ENCODE assay signal across 14 cellular contexts in genomic region chr19:3458229-3458555, GRCh38. TPM values are rescaled to one million over a fixed set of nuclear protein-coding genes. Genes with fewer than 3 reads are reported as not detected.
DNase-seq lines count a peak whose midpoint lies in the region; ATAC-seq, FAIRE-seq and TF ChIP-seq lines count a peak whose summit lies in the region.
"Had no signal": no experiment of that assay in that cellular context is flagged by ENCODE, and none has a peak within 500 bp of the region (broad histone marks: within the 10 kb centered on the region; RNA-seq: fewer than 3 reads in every experiment).

No MANE protein-coding gene starts in this region.

- H3K79me2 ChIP-seq in endothelial cell of umbilical vein (ENCODE audit: control insufficient read depth, insufficient read depth, low read length): peaks cover 2% of the 10 kb centered on the region

- no peak for DNase-seq in NT2/D1 (ENCODE audit: low read depth, low spot score)
- no peak for DNase-seq in endothelial cell of umbilical vein (ENCODE audit: low read depth, low spot score)
- peak; percentile 69 for DNase-seq in myocyte (ENCODE audit: low read depth)
- no peak for DNase-seq in tibial nerve (ENCODE audit: low spot score in 2 of 2)
- no peak for DNase-seq in activated naive CD8-positive, alpha-beta T cell treated with anti-CD3 and anti-CD28 coated beads for 36 hours
- DNase-seq in HuH-7.5 (ENCODE audit: low spot score): no peak
- no peak for DNase-seq in activated T-cell treated with anti-CD3 and anti-CD28 coated beads, Interleukin-2, amount 50 U/mL, for 48 hours
- DNase-seq: NCI-H1436; NCI-H774; stimulated activated CD4-positive, alpha-beta T cell treated with anti-CD3 and anti-CD28 coated beads, Interleukin-12 subunit alpha, Interleukin-12 subunit beta, amount 100 ng/mL, for 4 hours; SW 1271 had no signal

- no peaks in the 10 kb centered on the region for H3K9me3 Mint-ChIP-seq in activated naive CD8-positive, alpha-beta T cell treated with anti-CD3 and anti-CD28 coated beads for 36 hours

- 37 to 46% methylated on average over 7 to 9 of the region's 9 CpGs for WGBS in tibial nerve, 2 donors

- peak overlapping the region; percentile 82 for H3K27ac ChIP-seq in endothelial cell of umbilical vein (ENCODE audit: insufficient read depth, low read depth, low read length)
- H3K27ac ChIP-seq in tibial nerve: peak overlapping the region; percentile 66 to 92 (median 79)

- BruUV-seq in endothelial cell of umbilical vein (replicated peaks; lab: Mats Ljungman, UMichigan): no TSS peak

- CTCF ChIA-PET in endothelial cell of umbilical vein (lab: Charles Lee): interaction anchor here (1.0 to 1.8 kb wide), 3 partner anchors 14 to 16 kb away, joined by 3 to 7 read pairs (median 6); no protein-coding TSS in a partner anchor

- no peaks in the 10 kb centered on the region for H3K9me3 ChIP-seq in NT2/D1 (ENCODE audit: insufficient read depth, low read length)
- H3K9me3 ChIP-seq in endothelial cell of umbilical vein (replicated peaks; ENCODE audit: control insufficient read depth, insufficient read depth, low read length): no peaks in the 10 kb centered on the region
- H3K9me3 ChIP-seq in tibial nerve: no peaks in the 10 kb centered on the region

- H3K36me3 ChIP-seq in NT2/D1 (ENCODE audit: insufficient read depth, insufficient read length, low read length): peaks cover 28% of the 10 kb centered on the region
- peaks cover 0 to 24% of the 10 kb centered on the region in 2 experiments for H3K36me3 ChIP-seq in endothelial cell of umbilical vein (ENCODE audit: control insufficient read depth in 2 of 2, extremely low read depth in 1 of 2, insufficient read depth in 2 of 2, low read length in 2 of 2)
- peaks cover 10 to 62% (median 10%) of the 10 kb centered on the region in 3 donors for H3K36me3 ChIP-seq in tibial nerve

- no peak overlapping the region for H2AFZ ChIP-seq in endothelial cell of umbilical vein (ENCODE audit: low read depth, low read length)

- H3K4me3 ChIP-seq in NT2/D1 (ENCODE audit: insufficient read length, low read depth) (peak overlapping the region; percentile 27), endothelial cell of umbilical vein (replicated peaks in 1 of 3; ENCODE audit: insufficient read depth in 1 of 3, low read depth in 1 of 3, low read length in 3 of 3) (no peak overlapping the region), tibial nerve (no peak overlapping the region)

- H3K4me1 Mint-ChIP-seq in activated naive CD8-positive, alpha-beta T cell treated with anti-CD3 and anti-CD28 coated beads for 36 hours: no peaks in the 10 kb centered on the region

- POLR2A ChIA-PET in endothelial cell of umbilical vein (lab: Charles Lee): no interaction called here

- dilution Hi-C loops in endothelial cell of umbilical vein (cut with MboI; ENCODE audit: extremely low pct_ligation_motif_present, low sequenced_read_pairs): no loop called here

- H3K4me3 Mint-ChIP-seq in activated naive CD8-positive, alpha-beta T cell treated with anti-CD3 and anti-CD28 coated beads for 36 hours: no peak overlapping the region

- TF ChIP-seq EP300 in tibial nerve (IDR thresholded peaks at IDR 0.05): no peak

- TF ChIP-seq CTCF in endothelial cell of umbilical vein (IDR thresholded peaks at IDR 0.05; ENCODE audit: extremely low read depth in 1 of 2, insufficient read depth in 1 of 2, low read depth in 1 of 2, low read length in 2 of 2) (no peak), tibial nerve (IDR thresholded peaks at IDR 0.05) (no peak)

- H3K9ac ChIP-seq in NT2/D1 (ENCODE audit: insufficient read length, low read depth): peak overlapping the region; percentile 57
- no peak overlapping the region for H3K9ac ChIP-seq in endothelial cell of umbilical vein (replicated peaks; ENCODE audit: extremely low read depth, insufficient read depth, low read length)

- no peaks in the 10 kb centered on the region for H4K20me1 ChIP-seq in endothelial cell of umbilical vein (replicated peaks; ENCODE audit: control insufficient read depth, extremely low read depth, insufficient read depth, low read length)

- H3K9me1 ChIP-seq in endothelial cell of umbilical vein (replicated peaks; ENCODE audit: control insufficient read depth, extremely low read depth, insufficient read depth, low read length): no peaks in the 10 kb centered on the region

- peaks cover 4% of the 10 kb centered on the region for H3K36me3 Mint-ChIP-seq in activated naive CD8-positive, alpha-beta T cell treated with anti-CD3 and anti-CD28 coated beads for 36 hours

- no peak overlapping the region for H3K4me2 ChIP-seq in endothelial cell of umbilical vein (ENCODE audit: insufficient read depth, low read length)

- H3K27me3 ChIP-seq in NT2/D1 (ENCODE audit: insufficient read depth, insufficient read length) (peaks cover 3% of the 10 kb centered on the region), endothelial cell of umbilical vein (ENCODE audit: control insufficient read depth in 2 of 2, insufficient read depth in 2 of 2, low read length in 2 of 2) (no peaks in the 10 kb centered on the region), tibial nerve (no peaks in the 10 kb centered on the region)

- no peak for FAIRE-seq in endothelial cell of umbilical vein (lab: Jason Lieb, UNC)
- FAIRE-seq: D721Med had no signal

- H3K27ac Mint-ChIP-seq in activated naive CD8-positive, alpha-beta T cell treated with anti-CD3 and anti-CD28 coated beads for 36 hours: no peak overlapping the region

- H3K4me1 ChIP-seq in NT2/D1 (ENCODE audit: insufficient read depth, insufficient read length) (peaks cover 23% of the 10 kb centered on the region), endothelial cell of umbilical vein (ENCODE audit: control insufficient read depth, extremely low read depth, insufficient read depth, low read length) (peaks cover 26% of the 10 kb centered on the region), tibial nerve (peaks cover 5 to 53% (median 29%) of the 10 kb centered on the region in 4 donors)

- no peak for TF ChIP-seq POLR2A in endothelial cell of umbilical vein (IDR thresholded peaks at IDR 0.05; ENCODE audit: low read depth, low read length)
- TF ChIP-seq POLR2A in tibial nerve (IDR thresholded peaks at IDR 0.05): no peak

- no peak for ATAC-seq in HG03025 (IDR thresholded peaks at IDR 0.05; ENCODE audit: low FRiP score, unreplicated experiment)

- intact Hi-C loops in endothelial cell of umbilical vein (cut with micrococcal nuclease): loop anchor here (2.0 kb wide), 1 partner anchor 91 kb away; the partner anchor contains the start of gene NFIC

- no peaks in the 10 kb centered on the region for H3K27me3 Mint-ChIP-seq in activated naive CD8-positive, alpha-beta T cell treated with anti-CD3 and anti-CD28 coated beads for 36 hours

RNA-seq across cellular contexts. Expression of gene SMIM24, which starts 22.1 kb away (rescaled TPM):
- total RNA-seq in endothelial cell of umbilical vein (not detected in 2 replicates), myocyte (not detected in 2 replicates), tibial nerve (not detected)
- not detected in 2 replicates for polyA plus RNA-seq in endothelial cell of umbilical vein
- polyA plus RNA-seq in endothelial cell of umbilical vein (2011; cell fraction: cytosol; rRNA removed): not detected in 2 replicates
- 0.21 TPM in 1 of 2 replicates, not detected in the other for polyA plus RNA-seq in endothelial cell of umbilical vein (2011; cell fraction: nucleus; rRNA removed)
- polyA plus RNA-seq in endothelial cell of umbilical vein (2012): not detected in 2 replicates
- polyA minus RNA-seq in endothelial cell of umbilical vein: 1.2 TPM in 1 of 2 replicates, not detected in the other
- polyA minus RNA-seq in endothelial cell of umbilical vein (2011; cell fraction: cytosol; rRNA and poly(A)+ RNA removed): not detected
- polyA minus RNA-seq in endothelial cell of umbilical vein (2011; cell fraction: nucleus; rRNA and poly(A)+ RNA removed): not detected in 2 replicates
- polyA plus RNA-seq in myocyte (2012): not detected
- 1 to 10 TPM; 2.2 to 2.5 TPM for total RNA-seq in activated naive CD8-positive, alpha-beta T cell treated with anti-CD3 and anti-CD28 coated beads for 36 hours

RNA-seq across cellular contexts. Expression of gene SMIM44, which starts 25.0 kb away (rescaled TPM):
- total RNA-seq in endothelial cell of umbilical vein: not detected in 2 replicates
- not detected in 2 replicates for polyA plus RNA-seq in endothelial cell of umbilical vein
- polyA plus RNA-seq in endothelial cell of umbilical vein (2011; cell fraction: cytosol; rRNA removed): not detected in 2 replicates
- polyA plus RNA-seq in endothelial cell of umbilical vein (2011; cell fraction: nucleus; rRNA removed): not detected in 2 replicates
- not detected in 2 replicates for polyA plus RNA-seq in endothelial cell of umbilical vein (2012)
- polyA minus RNA-seq in endothelial cell of umbilical vein: not detected in 2 replicates
- polyA minus RNA-seq in endothelial cell of umbilical vein (2011; cell fraction: cytosol; rRNA and poly(A)+ RNA removed): not detected
- polyA minus RNA-seq in endothelial cell of umbilical vein (2011; cell fraction: nucleus; rRNA and poly(A)+ RNA removed): not detected in 2 replicates
- not detected in 2 replicates for total RNA-seq in myocyte
- not detected for polyA plus RNA-seq in myocyte (2012)
- not detected for total RNA-seq in tibial nerve
- not detected for total RNA-seq in activated naive CD8-positive, alpha-beta T cell treated with anti-CD3 and anti-CD28 coated beads for 36 hours
- total RNA-seq: lower leg skin had no signal

RNA-seq across cellular contexts. Expression of gene DOHH, which starts 42.3 kb away (rescaled TPM):
- 14.8 and 15.2 TPM in 2 replicates for total RNA-seq in endothelial cell of umbilical vein
- 8.0 and 8.7 TPM in 2 replicates for polyA plus RNA-seq in endothelial cell of umbilical vein
- 4.9 and 8.5 TPM in 2 replicates for polyA plus RNA-seq in endothelial cell of umbilical vein (2011; cell fraction: cytosol; rRNA removed)
- polyA plus RNA-seq in endothelial cell of umbilical vein (2011; cell fraction: nucleus; rRNA removed): 4.1 and 5.8 TPM in 2 replicates
- 11.1 and 12.9 TPM in 2 replicates for polyA plus RNA-seq in endothelial cell of umbilical vein (2012)
- 3.8 and 5.0 TPM in 2 replicates for polyA minus RNA-seq in endothelial cell of umbilical vein
- polyA minus RNA-seq in endothelial cell of umbilical vein (2011; cell fraction: cytosol; rRNA and poly(A)+ RNA removed): 17.2 TPM
- 2.5 and 3.0 TPM in 2 replicates for polyA minus RNA-seq in endothelial cell of umbilical vein (2011; cell fraction: nucleus; rRNA and poly(A)+ RNA removed)
- total RNA-seq in myocyte: 17.5 and 24.1 TPM in 2 replicates
- 12.9 TPM for polyA plus RNA-seq in myocyte (2012)
- 10 to 100 TPM; 19.7 to 30.3 (median 23.0) TPM for total RNA-seq in tibial nerve
- 10 to 100 TPM; 17.2 to 18.3 TPM for total RNA-seq in activated naive CD8-positive, alpha-beta T cell treated with anti-CD3 and anti-CD28 coated beads for 36 hours

RNA-seq across cellular contexts. Expression of gene FZR1, which starts 47.9 kb away (rescaled TPM):
- total RNA-seq in endothelial cell of umbilical vein (60.4 and 60.5 TPM in 2 replicates), myocyte (33.8 and 49.4 TPM in 2 replicates), tibial nerve (10 to 100 TPM; 18.6 to 31.8 (median 25.7) TPM)
- 35.9 and 45.0 TPM in 2 replicates for polyA plus RNA-seq in endothelial cell of umbilical vein
- 29.1 and 36.7 TPM in 2 replicates for polyA plus RNA-seq in endothelial cell of umbilical vein (2011; cell fraction: cytosol; rRNA removed)
- polyA plus RNA-seq in endothelial cell of umbilical vein (2011; cell fraction: nucleus; rRNA removed): 99.4 and 104 TPM in 2 replicates
- polyA plus RNA-seq in endothelial cell of umbilical vein (2012): 48.6 and 54.3 TPM in 2 replicates
- 22.6 and 36.2 TPM in 2 replicates for polyA minus RNA-seq in endothelial cell of umbilical vein
- 12.0 TPM for polyA minus RNA-seq in endothelial cell of umbilical vein (2011; cell fraction: cytosol; rRNA and poly(A)+ RNA removed)
- 28.3 and 47.8 TPM in 2 replicates for polyA minus RNA-seq in endothelial cell of umbilical vein (2011; cell fraction: nucleus; rRNA and poly(A)+ RNA removed)
- polyA plus RNA-seq in myocyte (2012): 39.8 TPM
- 10 to 100 TPM; 32.6 to 39.6 TPM for total RNA-seq in activated naive CD8-positive, alpha-beta T cell treated with anti-CD3 and anti-CD28 coated beads for 36 hours
